Comparison of ENCODE assay signal across 9 cellular contexts in the genomic region with DNA sequence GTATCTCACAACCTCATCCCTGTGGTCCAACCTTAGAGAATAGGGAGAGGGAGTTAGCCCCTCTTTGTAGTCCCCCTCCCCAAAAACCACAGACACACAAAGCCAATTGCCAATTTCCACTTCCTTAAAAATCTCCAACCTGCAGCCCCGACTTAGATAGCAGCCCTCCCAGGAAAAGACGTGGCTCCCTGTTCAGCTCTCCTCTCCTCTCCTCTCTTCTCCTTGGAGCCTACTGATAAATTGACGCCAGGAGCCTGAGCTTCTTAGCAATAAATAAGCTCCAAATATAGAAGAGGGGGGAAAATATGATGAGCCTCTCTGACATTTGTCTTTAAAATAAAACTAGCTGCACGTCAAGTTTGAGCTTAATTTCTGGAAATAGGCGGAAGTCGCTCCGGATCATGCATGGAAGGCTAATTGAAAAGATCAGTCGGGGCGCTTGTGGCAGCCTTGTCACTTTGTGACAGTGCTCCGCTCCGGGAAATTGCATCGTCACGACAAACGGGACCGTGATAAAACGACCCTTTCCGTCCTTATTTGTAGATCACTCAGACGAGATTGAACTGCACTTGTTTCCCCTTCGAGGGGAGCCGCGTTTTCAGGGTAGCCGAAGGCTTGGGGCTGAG. TPM values are rescaled to one million over a fixed set of nuclear protein-coding genes. Genes with fewer than 3 reads are reported as not detected.
DNase-seq lines count a peak whose midpoint lies in the region; ATAC-seq and TF ChIP-seq lines count a peak whose summit lies in the region.
"Had no signal": no experiment of that assay in that cellular context is flagged by ENCODE, and none has a peak within 500 bp of the region (broad histone marks: within the 10 kb centered on the region; RNA-seq: fewer than 3 reads in every experiment).

No MANE protein-coding gene starts in this region.

- H3K27me3 Mint-ChIP-seq in activated CD4-positive, alpha-beta T cell treated with anti-CD3 and anti-CD28 coated beads, Interleukin-2, amount 10 ng/mL, durations not matched to agents 7 days and 5 days = peaks cover 89% of the 10 kb centered on the region
- peaks cover 80% of the 10 kb centered on the region for H3K27me3 Mint-ChIP-seq in activated CD4-positive, alpha-beta memory T cell treated with anti-CD3 and anti-CD28 coated beads for 36 hours
- peaks cover 53% of the 10 kb centered on the region for H3K27me3 Mint-ChIP-seq in glutamatergic neuron (ENCODE audit: unreplicated experiment)

- DNase-seq in activated CD4-positive, alpha-beta T cell treated with anti-CD3 and anti-CD28 coated beads, Interleukin-2, amount 10 ng/mL, durations not matched to agents 7 days and 5 days = no peak
- no peak for DNase-seq in activated CD4-positive, alpha-beta T cell treated with anti-CD3 and anti-CD28 coated beads, Interleukin-2, amount 50 U/mL, for 1 hour
- DNase-seq in activated CD4-positive, alpha-beta memory T cell treated with anti-CD3 and anti-CD28 coated beads for 36 hours = no peak
- DNase-seq in glutamatergic neuron (no peak), SW480 (ENCODE audit: low spot score) (no peak), NCI-H82 treated with DMSO at 0.1 percent for 48 hours (lab: John Stamatoyannopoulos, UW; ENCODE audit: unreplicated experiment) (no peak)
- DNase-seq in stimulated activated effector memory CD8-positive, alpha-beta T cell treated with anti-CD3 and anti-CD28 coated beads, Interleukin-12 subunit alpha, Interleukin-12 subunit beta, amount 100 ng/mL, for 72 hours (ENCODE audit: low spot score in 2 of 2) = no peak
- DNase-seq: NCI-H187 treated with DMSO at 0.1 percent for 48 hours had no signal

- no peak for TF ChIP-seq CTCF in glutamatergic neuron (IDR thresholded peaks at IDR 0.05; ENCODE audit: partially characterized antibody, unreplicated experiment)

- peak overlapping the region; percentile 14 for H3K4me3 Mint-ChIP-seq in activated CD4-positive, alpha-beta T cell treated with anti-CD3 and anti-CD28 coated beads, Interleukin-2, amount 10 ng/mL, durations not matched to agents 7 days and 5 days
- peak overlapping the region; percentile 17 for H3K4me3 Mint-ChIP-seq in activated CD4-positive, alpha-beta memory T cell treated with anti-CD3 and anti-CD28 coated beads for 36 hours
- H3K4me3 Mint-ChIP-seq in glutamatergic neuron (ENCODE audit: unreplicated experiment) = peak overlapping the region; percentile 90
- peak overlapping the region; percentile 61 for H3K4me3 Mint-ChIP-seq in stimulated activated effector memory CD8-positive, alpha-beta T cell treated with anti-CD3 and anti-CD28 coated beads, Interleukin-12 subunit alpha, Interleukin-12 subunit beta, amount 100 ng/mL, for 72 hours

- H3K36me3 Mint-ChIP-seq in activated CD4-positive, alpha-beta T cell treated with anti-CD3 and anti-CD28 coated beads, Interleukin-2, amount 10 ng/mL, durations not matched to agents 7 days and 5 days (ENCODE audit: low read depth) = peaks cover 14% of the 10 kb centered on the region
- H3K36me3 Mint-ChIP-seq in activated CD4-positive, alpha-beta memory T cell treated with anti-CD3 and anti-CD28 coated beads for 36 hours = peaks cover 16% of the 10 kb centered on the region
- H3K36me3 Mint-ChIP-seq in glutamatergic neuron (ENCODE audit: unreplicated experiment) = no peaks in the 10 kb centered on the region
- H3K36me3 Mint-ChIP-seq in stimulated activated effector memory CD8-positive, alpha-beta T cell treated with anti-CD3 and anti-CD28 coated beads, Interleukin-12 subunit alpha, Interleukin-12 subunit beta, amount 100 ng/mL, for 72 hours = no peaks in the 10 kb centered on the region

- peak overlapping the region; percentile 55 for H3K27ac Mint-ChIP-seq in activated CD4-positive, alpha-beta T cell treated with anti-CD3 and anti-CD28 coated beads, Interleukin-2, amount 10 ng/mL, durations not matched to agents 7 days and 5 days
- peak overlapping the region; percentile 6 for H3K27ac Mint-ChIP-seq in activated CD4-positive, alpha-beta memory T cell treated with anti-CD3 and anti-CD28 coated beads for 36 hours
- no peak overlapping the region for H3K27ac Mint-ChIP-seq in glutamatergic neuron (ENCODE audit: unreplicated experiment)
- peak overlapping the region; percentile 37 for H3K27ac Mint-ChIP-seq in stimulated activated effector memory CD8-positive, alpha-beta T cell treated with anti-CD3 and anti-CD28 coated beads, Interleukin-12 subunit alpha, Interleukin-12 subunit beta, amount 100 ng/mL, for 72 hours

- POLR2A ChIA-PET in activated CD4-positive, alpha-beta T cell treated with anti-CD3 and anti-CD28 coated beads, Interleukin-2, amount 10 ng/mL, durations not matched to agents 7 days and 5 days (lab: Charles Lee) = no interaction called here
- POLR2A ChIA-PET in activated CD4-positive, alpha-beta memory T cell treated with anti-CD3 and anti-CD28 coated beads for 36 hours (lab: Charles Lee) = no interaction called here

- H3K9me3 Mint-ChIP-seq in activated CD4-positive, alpha-beta T cell treated with anti-CD3 and anti-CD28 coated beads, Interleukin-2, amount 10 ng/mL, durations not matched to agents 7 days and 5 days = no peaks in the 10 kb centered on the region
- peaks cover 7% of the 10 kb centered on the region for H3K9me3 Mint-ChIP-seq in activated CD4-positive, alpha-beta memory T cell treated with anti-CD3 and anti-CD28 coated beads for 36 hours
- peaks cover 15% of the 10 kb centered on the region for H3K9me3 Mint-ChIP-seq in glutamatergic neuron (ENCODE audit: unreplicated experiment)
- peaks cover 6% of the 10 kb centered on the region for H3K9me3 Mint-ChIP-seq in stimulated activated effector memory CD8-positive, alpha-beta T cell treated with anti-CD3 and anti-CD28 coated beads, Interleukin-12 subunit alpha, Interleukin-12 subunit beta, amount 100 ng/mL, for 72 hours

- no peak for ATAC-seq in stimulated activated effector memory CD8-positive, alpha-beta T cell treated with anti-CD3 and anti-CD28 coated beads, Interleukin-12 subunit alpha, Interleukin-12 subunit beta, amount 100 ng/mL, for 72 hours
- no peak for ATAC-seq in GM18868 (IDR thresholded peaks at IDR 0.05; ENCODE audit: unreplicated experiment)

- intact Hi-C loops in activated CD4-positive, alpha-beta memory T cell treated with anti-CD3 and anti-CD28 coated beads for 36 hours (cut with micrococcal nuclease) = loop anchor here (1.0 to 5.0 kb wide), 2 partner anchors 13 to 633 kb away; a partner anchor contains a TSS

- H3K4me1 Mint-ChIP-seq in activated CD4-positive, alpha-beta T cell treated with anti-CD3 and anti-CD28 coated beads, Interleukin-2, amount 10 ng/mL, durations not matched to agents 7 days and 5 days = peaks cover 26% of the 10 kb centered on the region
- peaks cover 31% of the 10 kb centered on the region for H3K4me1 Mint-ChIP-seq in activated CD4-positive, alpha-beta memory T cell treated with anti-CD3 and anti-CD28 coated beads for 36 hours (ENCODE audit: low read depth)
- peaks cover 45% of the 10 kb centered on the region for H3K4me1 Mint-ChIP-seq in glutamatergic neuron (ENCODE audit: low read depth, unreplicated experiment)
- peaks cover 40% of the 10 kb centered on the region for H3K4me1 Mint-ChIP-seq in stimulated activated effector memory CD8-positive, alpha-beta T cell treated with anti-CD3 and anti-CD28 coated beads, Interleukin-12 subunit alpha, Interleukin-12 subunit beta, amount 100 ng/mL, for 72 hours

- CTCF ChIA-PET in activated CD4-positive, alpha-beta T cell treated with anti-CD3 and anti-CD28 coated beads, Interleukin-2, amount 10 ng/mL, durations not matched to agents 7 days and 5 days (lab: Charles Lee) = interaction anchor here (1.2 to 2.1 kb wide), 2 partner anchors 10 to 13 kb away, joined by 3 to 5 read pairs; no protein-coding TSS in a partner anchor
- CTCF ChIA-PET in activated CD4-positive, alpha-beta memory T cell treated with anti-CD3 and anti-CD28 coated beads for 36 hours (lab: Charles Lee) = no interaction called here

RNA-seq across cellular contexts. Expression of a gene that starts 7.2 kb away (rescaled TPM):
- not detected for total RNA-seq in activated CD4-positive, alpha-beta T cell treated with anti-CD3 and anti-CD28 coated beads, Interleukin-2, amount 10 ng/mL, durations not matched to agents 7 days and 5 days
- not detected for total RNA-seq in activated CD4-positive, alpha-beta memory T cell treated with anti-CD3 and anti-CD28 coated beads for 36 hours
- total RNA-seq in glutamatergic neuron (ENCODE audit: unreplicated experiment) = 30.7 TPM

Comparison
In these comparisons a context has a peak if more than half of its experiments do, and no peak if none do; other contexts are left out.
1. H3K4me3 Mint-ChIP-seq: peak in every context shown above with its lines; median percentile 90 in glutamatergic neuron; 61 in stimulated activated effector memory CD8-positive, alpha-beta T cell treated with anti-CD3 and anti-CD28 coated beads, Interleukin-12 subunit alpha, Interleukin-12 subunit beta, amount 100 ng/mL, for 72 hours; 17 in activated CD4-positive, alpha-beta memory T cell treated with anti-CD3 and anti-CD28 coated beads for 36 hours; 14 in activated CD4-positive, alpha-beta T cell treated with anti-CD3 and anti-CD28 coated beads, Interleukin-2, amount 10 ng/mL, durations not matched to agents 7 days and 5 days.
2. RNA of a gene that starts 7.2 kb away (total RNA-seq): 30.7 TPM in glutamatergic neuron (single experiment); not detected in activated CD4-positive, alpha-beta memory T cell treated with anti-CD3 and anti-CD28 coated beads for 36 hours and not detected in activated CD4-positive, alpha-beta T cell treated with anti-CD3 and anti-CD28 coated beads, Interleukin-2, amount 10 ng/mL, durations not matched to agents 7 days and 5 days; every median in the first group is over 10 times any median in the second.